8 cellular contexts compared by ENCODE assay signal in the genomic region with DNA sequence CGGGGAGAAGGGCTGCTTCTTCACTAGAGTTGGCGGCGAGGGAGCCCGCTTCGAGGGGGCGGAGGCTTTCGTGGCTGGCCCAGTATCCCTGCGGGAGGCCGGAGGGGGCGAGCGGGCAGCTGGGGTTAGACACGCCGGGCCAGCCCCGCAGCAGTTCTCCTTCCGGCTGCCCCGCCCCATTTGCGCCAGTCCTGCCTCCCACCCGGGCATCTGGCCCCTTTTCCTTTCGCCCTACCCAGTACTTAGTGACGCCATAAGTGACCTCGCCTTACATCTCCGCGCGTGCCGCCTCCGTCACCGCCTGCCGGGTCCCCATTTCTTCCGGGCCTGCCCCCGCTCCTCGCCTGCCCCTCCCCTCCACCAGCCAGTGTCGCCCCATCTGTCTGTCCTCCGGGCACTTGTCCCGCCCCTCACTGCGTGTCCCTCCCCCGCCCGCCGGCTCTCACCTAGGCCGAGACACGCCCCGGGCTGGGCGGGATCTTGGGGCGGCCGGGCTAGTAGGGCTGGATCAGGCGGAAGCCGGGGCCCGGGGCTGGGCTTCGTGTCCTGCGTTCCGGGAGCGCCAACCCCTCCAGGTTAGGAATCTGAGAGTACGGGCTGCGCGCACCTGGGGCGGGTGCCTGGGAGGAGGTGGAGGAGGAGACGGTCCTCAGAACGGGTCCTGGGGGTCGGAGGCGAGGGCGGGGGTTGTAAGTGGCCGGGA. TPM values are rescaled to one million over a fixed set of nuclear protein-coding genes. Genes with fewer than 3 reads are reported as not detected.
DNase-seq lines count a peak whose midpoint lies in the region; ATAC-seq and TF ChIP-seq lines count a peak whose summit lies in the region.

No MANE protein-coding gene starts in this region.

- peaks cover 0 to 45% (median 32%) of the 10 kb centered on the region in 5 donors for H3K36me3 ChIP-seq in subcutaneous abdominal adipose tissue (ENCODE audit: control insufficient read depth in 5 of 5, insufficient read depth in 5 of 5, low read length in 5 of 5)

- H3K36me3 Mint-ChIP-seq in IgD-negative memory B cell: no peaks in the 10 kb centered on the region
- peaks cover 43% of the 10 kb centered on the region for H3K36me3 Mint-ChIP-seq in activated T-helper 1 cell treated with anti-CD3 and anti-CD28 coated beads, Interleukin-12 subunit alpha, Interleukin-12 subunit beta, Interleukin-2, Interleukin-4 antibody, amounts not matched to agents 30 ng/mL and 10 ng/mL and 1 ng/mL, durations not matched to agents 14 hours and 24 hours and 36 hours (ENCODE audit: low read depth)
- H3K36me3 Mint-ChIP-seq in neural crest cell (ENCODE audit: low read depth): no peaks in the 10 kb centered on the region

- peak; percentile 75 for ATAC-seq in GM21529 (IDR thresholded peaks at IDR 0.05; ENCODE audit: unreplicated experiment)

- peak overlapping the region in 2 of 5 donors; percentile 47 to 56 for H3K9ac ChIP-seq in subcutaneous abdominal adipose tissue (ENCODE audit: low read length in 5 of 5)

- H3K27ac ChIP-seq in subcutaneous abdominal adipose tissue (ENCODE audit: low read depth, low read length): no peak overlapping the region

- peak overlapping the region; percentile 94 to 97 (median 95) for H3K27ac Mint-ChIP-seq in IgD-negative memory B cell
- peak overlapping the region; percentile 93 for H3K27ac Mint-ChIP-seq in activated T-helper 1 cell treated with anti-CD3 and anti-CD28 coated beads, Interleukin-12 subunit alpha, Interleukin-12 subunit beta, Interleukin-2, Interleukin-4 antibody, amounts not matched to agents 30 ng/mL and 10 ng/mL and 1 ng/mL, durations not matched to agents 14 hours and 24 hours and 36 hours
- no peak overlapping the region for H3K27ac Mint-ChIP-seq in neural crest cell (ENCODE audit: unreplicated experiment)

- H3K4me3 Mint-ChIP-seq in IgD-negative memory B cell: peak overlapping the region; percentile 86 to 96 (median 90)
- peak overlapping the region; percentile 88 for H3K4me3 Mint-ChIP-seq in activated T-helper 1 cell treated with anti-CD3 and anti-CD28 coated beads, Interleukin-12 subunit alpha, Interleukin-12 subunit beta, Interleukin-2, Interleukin-4 antibody, amounts not matched to agents 30 ng/mL and 10 ng/mL and 1 ng/mL, durations not matched to agents 14 hours and 24 hours and 36 hours
- H3K4me3 Mint-ChIP-seq in neural crest cell: peak overlapping the region; percentile 94

- peak overlapping the region in 4 of 5 donors; percentile 47 to 67 (median 58) for H3K4me3 ChIP-seq in subcutaneous abdominal adipose tissue (ENCODE audit: low read depth in 1 of 5, low read length in 5 of 5)

- H3K27me3 Mint-ChIP-seq in IgD-negative memory B cell: no peaks in the 10 kb centered on the region
- no peaks in the 10 kb centered on the region for H3K27me3 Mint-ChIP-seq in activated T-helper 1 cell treated with anti-CD3 and anti-CD28 coated beads, Interleukin-12 subunit alpha, Interleukin-12 subunit beta, Interleukin-2, Interleukin-4 antibody, amounts not matched to agents 30 ng/mL and 10 ng/mL and 1 ng/mL, durations not matched to agents 14 hours and 24 hours and 36 hours (ENCODE audit: insufficient read depth)
- peaks cover 35% of the 10 kb centered on the region for H3K27me3 Mint-ChIP-seq in neural crest cell (ENCODE audit: low read depth)

- peaks cover 0 to 23% (median 21%) of the 10 kb centered on the region in 5 donors for H3K4me1 ChIP-seq in subcutaneous abdominal adipose tissue (ENCODE audit: control insufficient read depth in 5 of 5, insufficient read depth in 5 of 5, low read length in 5 of 5)

- DNase-seq in DMS 273 (lab: John Stamatoyannopoulos, UW; ENCODE audit: unreplicated experiment) (peak; percentile 98), fibroblast of peridontal ligament (ENCODE audit: extremely low read depth) (peak; percentile 55), neural crest cell (ENCODE audit: low read depth, low spot score) (peak; percentile 63)
- DNase-seq in activated T-helper 1 cell treated with anti-CD3 and anti-CD28 coated beads, Interleukin-12 subunit alpha, Interleukin-12 subunit beta, Interleukin-2, Interleukin-4 antibody, amounts not matched to agents 30 ng/mL and 10 ng/mL and 1 ng/mL, durations not matched to agents 14 hours and 24 hours and 36 hours (ENCODE audit: low spot score): peak; percentile 92

- H3K9me3 Mint-ChIP-seq in IgD-negative memory B cell (no peaks in the 10 kb centered on the region), neural crest cell (no peaks in the 10 kb centered on the region)
- H3K9me3 Mint-ChIP-seq in activated T-helper 1 cell treated with anti-CD3 and anti-CD28 coated beads, Interleukin-12 subunit alpha, Interleukin-12 subunit beta, Interleukin-2, Interleukin-4 antibody, amounts not matched to agents 30 ng/mL and 10 ng/mL and 1 ng/mL, durations not matched to agents 14 hours and 24 hours and 36 hours: no peaks in the 10 kb centered on the region

- intact Hi-C loops in activated T-helper 1 cell treated with anti-CD3 and anti-CD28 coated beads, Interleukin-12 subunit alpha, Interleukin-12 subunit beta, Interleukin-2, Interleukin-4 antibody, amounts not matched to agents 30 ng/mL and 10 ng/mL and 1 ng/mL, durations not matched to agents 14 hours and 24 hours and 36 hours (cut with micrococcal nuclease): loop anchor here (1.0 to 2.0 kb wide), 10 partner anchors 15 to 186 kb away; a partner anchor contains a TSS

- H3K27me3 ChIP-seq in subcutaneous abdominal adipose tissue (ENCODE audit: control insufficient read depth in 5 of 5, insufficient read depth in 4 of 5, low read length in 5 of 5): no peaks in the 10 kb centered on the region

- no peaks in the 10 kb centered on the region for H3K9me3 ChIP-seq in subcutaneous abdominal adipose tissue (ENCODE audit: control insufficient read depth in 5 of 5, low read length in 5 of 5)

- H3K4me1 Mint-ChIP-seq in IgD-negative memory B cell (peaks cover 5 to 11% (median 9%) of the 10 kb centered on the region in 3 donors), neural crest cell (peaks cover 21% of the 10 kb centered on the region)
- peaks cover 51% of the 10 kb centered on the region for H3K4me1 Mint-ChIP-seq in activated T-helper 1 cell treated with anti-CD3 and anti-CD28 coated beads, Interleukin-12 subunit alpha, Interleukin-12 subunit beta, Interleukin-2, Interleukin-4 antibody, amounts not matched to agents 30 ng/mL and 10 ng/mL and 1 ng/mL, durations not matched to agents 14 hours and 24 hours and 36 hours (ENCODE audit: low read depth)

- TF ChIP-seq CTCF in neural crest cell (conservative IDR thresholded peaks at IDR 0.05): no peak

TF ChIP-seq in PFSK-1, 5 proteins besides CTCF, POLR2A, EP300 and RAD21:
- peak; percentile 35 for TF ChIP-seq FOXP2 (optimal IDR thresholded peaks at IDR 0.05; ENCODE audit: borderline replicate concordance, extremely low read depth, extremely low read length, insufficient read depth)
- no peak; the same call in none of the 2 replicates for TF ChIP-seq POLR2AphosphoS5 (IDR thresholded peaks at IDR 0.05; ENCODE audit: low read depth, low read length)
- TF ChIP-seq SIN3A (IDR thresholded peaks at IDR 0.05; ENCODE audit: borderline replicate concordance, insufficient read depth, low read length): no peak; the same call in 1 of the 2 replicates
- TF ChIP-seq TAF1 (IDR thresholded peaks at IDR 0.05; ENCODE audit: borderline replicate concordance, insufficient read depth, low read length): 0 out of 2 replicates have a peak, but pooled peaks have one; percentile 27
- TF ChIP-seq, protein P1, sequence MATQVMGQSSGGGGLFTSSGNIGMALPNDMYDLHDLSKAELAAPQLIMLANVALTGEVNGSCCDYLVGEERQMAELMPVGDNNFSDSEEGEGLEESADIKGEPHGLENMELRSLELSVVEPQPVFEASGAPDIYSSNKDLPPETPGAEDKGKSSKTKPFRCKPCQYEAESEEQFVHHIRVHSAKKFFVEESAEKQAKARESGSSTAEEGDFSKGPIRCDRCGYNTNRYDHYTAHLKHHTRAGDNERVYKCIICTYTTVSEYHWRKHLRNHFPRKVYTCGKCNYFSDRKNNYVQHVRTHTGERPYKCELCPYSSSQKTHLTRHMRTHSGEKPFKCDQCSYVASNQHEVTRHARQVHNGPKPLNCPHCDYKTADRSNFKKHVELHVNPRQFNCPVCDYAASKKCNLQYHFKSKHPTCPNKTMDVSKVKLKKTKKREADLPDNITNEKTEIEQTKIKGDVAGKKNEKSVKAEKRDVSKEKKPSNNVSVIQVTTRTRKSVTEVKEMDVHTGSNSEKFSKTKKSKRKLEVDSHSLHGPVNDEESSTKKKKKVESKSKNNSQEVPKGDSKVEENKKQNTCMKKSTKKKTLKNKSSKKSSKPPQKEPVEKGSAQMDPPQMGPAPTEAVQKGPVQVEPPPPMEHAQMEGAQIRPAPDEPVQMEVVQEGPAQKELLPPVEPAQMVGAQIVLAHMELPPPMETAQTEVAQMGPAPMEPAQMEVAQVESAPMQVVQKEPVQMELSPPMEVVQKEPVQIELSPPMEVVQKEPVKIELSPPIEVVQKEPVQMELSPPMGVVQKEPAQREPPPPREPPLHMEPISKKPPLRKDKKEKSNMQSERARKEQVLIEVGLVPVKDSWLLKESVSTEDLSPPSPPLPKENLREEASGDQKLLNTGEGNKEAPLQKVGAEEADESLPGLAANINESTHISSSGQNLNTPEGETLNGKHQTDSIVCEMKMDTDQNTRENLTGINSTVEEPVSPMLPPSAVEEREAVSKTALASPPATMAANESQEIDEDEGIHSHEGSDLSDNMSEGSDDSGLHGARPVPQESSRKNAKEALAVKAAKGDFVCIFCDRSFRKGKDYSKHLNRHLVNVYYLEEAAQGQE (IDR thresholded peaks at IDR 0.05; ENCODE audit: insufficient read depth in 1 of 2, low read depth in 2 of 2, low read length in 2 of 2): 0 out of 4 replicates have a peak, but pooled peaks of 1 of the 2 experiments have one; percentile 24
TF ChIP-seq in PFSK-1: peak in this region for 3.

RNA-seq across cellular contexts. Expression of a gene that starts 14.3 kb away (rescaled TPM):
- 0.34 TPM for polyA plus RNA-seq in IgD-negative memory B cell
- 0.40 TPM for polyA plus RNA-seq in PFSK-1 (2012; ENCODE audit: insufficient read length, low read depth)
- total RNA-seq in activated T-helper 1 cell treated with anti-CD3 and anti-CD28 coated beads, Interleukin-12 subunit alpha, Interleukin-12 subunit beta, Interleukin-2, Interleukin-4 antibody, amounts not matched to agents 30 ng/mL and 10 ng/mL and 1 ng/mL, durations not matched to agents 14 hours and 24 hours and 36 hours: 0.44 and 0.56 TPM in 2 replicates
- 0.23 and 0.25 TPM in 2 replicates for total RNA-seq in neural crest cell

RNA-seq across cellular contexts. Expression of a gene that starts 25.9 kb away (rescaled TPM):
- 36.5 TPM for polyA plus RNA-seq in IgD-negative memory B cell
- polyA plus RNA-seq in PFSK-1 (2012; ENCODE audit: insufficient read length, low read depth): 67.3 TPM
- 363 and 374 TPM in 2 replicates for total RNA-seq in activated T-helper 1 cell treated with anti-CD3 and anti-CD28 coated beads, Interleukin-12 subunit alpha, Interleukin-12 subunit beta, Interleukin-2, Interleukin-4 antibody, amounts not matched to agents 30 ng/mL and 10 ng/mL and 1 ng/mL, durations not matched to agents 14 hours and 24 hours and 36 hours
- 1.1 and 1.2 TPM in 2 replicates for total RNA-seq in neural crest cell

Comparison
In these comparisons a context has a peak if more than half of its experiments do, and no peak if none do; other contexts are left out.
1. RNA of a gene that starts 25.9 kb away (total RNA-seq): 363 to 374 TPM in activated T-helper 1 cell treated with anti-CD3 and anti-CD28 coated beads, Interleukin-12 subunit alpha, Interleukin-12 subunit beta, Interleukin-2, Interleukin-4 antibody, amounts not matched to agents 30 ng/mL and 10 ng/mL and 1 ng/mL, durations not matched to agents 14 hours and 24 hours and 36 hours; 1.1 to 1.2 TPM in neural crest cell; every median in the first group is over 100 times any median in the second.
2. Peak in every context shown above with its lines, with median percentiles within 50 percentile points of each other: DNase-seq and H3K4me3 Mint-ChIP-seq.